ENCODE assay signal across 14 cellular contexts in the genomic region with DNA sequence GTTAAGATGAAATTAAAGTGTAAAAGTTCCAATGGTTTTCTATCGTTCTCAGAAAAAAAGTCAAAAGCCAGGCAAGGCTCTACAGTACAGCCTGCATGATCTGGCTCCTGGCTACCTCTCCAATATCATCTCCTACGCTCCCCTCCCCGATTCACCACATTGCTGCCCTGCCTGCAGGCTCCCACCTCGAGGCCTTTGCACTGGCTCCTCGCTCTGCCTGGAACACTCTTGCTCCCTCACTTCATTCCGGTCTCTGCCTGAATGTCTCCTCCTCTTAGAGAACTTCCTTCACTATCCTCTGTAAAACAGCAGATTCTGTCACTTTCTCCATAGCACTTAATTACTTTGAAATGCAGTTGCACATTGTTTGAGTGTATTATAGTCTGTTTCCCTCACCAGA.
"Had no signal": no experiment of that assay in that cellular context is flagged by ENCODE, and none has a peak within 500 bp of the region (broad histone marks: within the 10 kb centered on the region; RNA-seq: fewer than 3 reads in every experiment).

No MANE protein-coding gene starts in this region.

- H3K27me3 Mint-ChIP-seq: activated naive CD4-positive, alpha-beta T cell treated with anti-CD3 and anti-CD28 coated beads, Interleukin-2, amount 10 ng/mL, durations not matched to agents 7 days and 5 days; activated T-helper 17 cell treated with anti-CD3 and anti-CD28 coated beads, Interleukin-2, amount 50 U/mL, for 72 hours; memory B cell; type B pancreatic cell had no signal

- H3K4me3 Mint-ChIP-seq: activated naive CD4-positive, alpha-beta T cell treated with anti-CD3 and anti-CD28 coated beads, Interleukin-2, amount 10 ng/mL, durations not matched to agents 7 days and 5 days; activated T-helper 17 cell treated with anti-CD3 and anti-CD28 coated beads, Interleukin-2, amount 50 U/mL, for 72 hours; memory B cell; neural crest cell; type B pancreatic cell had no signal

- DNase-seq: activated CD4-positive, alpha-beta T cell treated with anti-CD3 and anti-CD28 coated beads for 4 hours; activated naive CD4-positive, alpha-beta T cell treated with anti-CD3 and anti-CD28 coated beads, Interleukin-2, amount 10 ng/mL, durations not matched to agents 7 days and 5 days; amygdala; foreskin keratinocyte; left lung; ovary; stimulated activated CD4-positive, alpha-beta T cell treated with anti-CD3 and anti-CD28 coated beads, Interleukin-2, amount 100 ng/mL, for 48 hours; stimulated activated naive CD4-positive, alpha-beta T cell treated with Interleukin-2 at 50 U/mL for 16 hours; T1000 had no signal

- H3K4me3 ChIP-seq: left lung, ovary, suprapubic skin had no signal

- H3K27ac Mint-ChIP-seq: activated naive CD4-positive, alpha-beta T cell treated with anti-CD3 and anti-CD28 coated beads, Interleukin-2, amount 10 ng/mL, durations not matched to agents 7 days and 5 days; activated T-helper 17 cell treated with anti-CD3 and anti-CD28 coated beads, Interleukin-2, amount 50 U/mL, for 72 hours; memory B cell; type B pancreatic cell had no signal

- H3K36me3 ChIP-seq: ovary had no signal

- ATAC-seq: activated T-helper 17 cell treated with anti-CD3 and anti-CD28 coated beads, Interleukin-2, amount 50 U/mL, for 72 hours; foreskin keratinocyte had no signal

- H3K27me3 ChIP-seq: foreskin keratinocyte, left lung, ovary, suprapubic skin had no signal

- H3K4me1 ChIP-seq: foreskin keratinocyte, suprapubic skin had no signal

- H3K9me3 Mint-ChIP-seq: neural crest cell had no signal

- H3K27ac ChIP-seq: foreskin keratinocyte, left lung, ovary, suprapubic skin had no signal

- H3K9me3 ChIP-seq: left lung, ovary, suprapubic skin had no signal
